In genomic region chr6:37303891-37304503, GRCh38 we compare ENCODE assay signal across 9 cellular contexts. TPM values are rescaled to one million over a fixed set of nuclear protein-coding genes. Genes with fewer than 3 reads are reported as not detected.
DNase-seq lines count a peak whose midpoint lies in the region; ATAC-seq and TF ChIP-seq lines count a peak whose summit lies in the region.
"Had no signal": no experiment of that assay in that cellular context is flagged by ENCODE, and none has a peak within 500 bp of the region (broad histone marks: within the 10 kb centered on the region; RNA-seq: fewer than 3 reads in every experiment).

No MANE protein-coding gene starts in this region.

- no peak overlapping the region for H3K18ac ChIP-seq in trophoblast cell (ENCODE audit: low read length)

- H3K36me3 ChIP-seq in BLaER1 (peaks cover 38% of the 10 kb centered on the region), esophagus squamous epithelium (peaks cover 0 to 62% (median 0%) of the 10 kb centered on the region in 3 donors), trophoblast cell (ENCODE audit: control insufficient read depth in 1 of 2, insufficient read depth in 2 of 2, low read length in 2 of 2) (peaks cover 2 to 13% of the 10 kb centered on the region in 2 experiments)

- H3K27me3 ChIP-seq in BLaER1: no peaks in the 10 kb centered on the region
- no peaks in the 10 kb centered on the region for H3K27me3 ChIP-seq in esophagus squamous epithelium
- no peaks in the 10 kb centered on the region for H3K27me3 ChIP-seq in trophoblast cell (ENCODE audit: insufficient read depth, low read length)
- H3K27me3 ChIP-seq: SJSA1 had no signal

- ATAC-seq in GM21723 (IDR thresholded peaks at IDR 0.05; ENCODE audit: unreplicated experiment): no peak

- H3K4me3 ChIP-seq in BLaER1: no peak overlapping the region
- no peak overlapping the region for H3K4me3 ChIP-seq in esophagus squamous epithelium
- H3K4me3 ChIP-seq in trophoblast cell (ENCODE audit: low read depth, low read length): no peak overlapping the region
- H3K4me3 ChIP-seq: SJSA1 had no signal

- H4K8ac ChIP-seq in trophoblast cell (ENCODE audit: low read depth, low read length): no peak overlapping the region

- H3K27ac ChIP-seq in BLaER1 (0 out of 2 replicates have a peak overlapping the region, but pooled peaks have one; percentile 50), esophagus squamous epithelium (peak overlapping the region in 2 of 4 donors; percentile 60 to 67), trophoblast cell (ENCODE audit: low read depth, low read length) (no peak overlapping the region)
- H3K27ac ChIP-seq: SJSA1 had no signal

- no peak overlapping the region for H3K4ac ChIP-seq in trophoblast cell (ENCODE audit: low read depth, low read length)

- peak in 5 of 6 experiments; percentile 24 to 59 (median 35) for TF ChIP-seq CTCF in esophagus squamous epithelium (IDR thresholded peaks at IDR 0.05)

- no peak overlapping the region for H2AFZ ChIP-seq in trophoblast cell (ENCODE audit: insufficient read depth, low read length, poor library complexity)

- H3K4me2 ChIP-seq in BLaER1 (peak overlapping the region; percentile 60), trophoblast cell (ENCODE audit: low read length) (no peak overlapping the region)

- no peak overlapping the region for H3K14ac ChIP-seq in trophoblast cell (ENCODE audit: low read length)

- TF ChIP-seq POLR2A in esophagus squamous epithelium (IDR thresholded peaks at IDR 0.05): no peak

- H4K20me1 ChIP-seq in BLaER1: no peaks in the 10 kb centered on the region

- H3K4me1 ChIP-seq in BLaER1: peaks cover 27% of the 10 kb centered on the region
- peaks cover 5 to 60% (median 12%) of the 10 kb centered on the region in 3 donors for H3K4me1 ChIP-seq in esophagus squamous epithelium
- peaks cover 10 to 11% of the 10 kb centered on the region in 2 experiments for H3K4me1 ChIP-seq in trophoblast cell (ENCODE audit: control insufficient read depth in 1 of 2, insufficient read depth in 2 of 2, low read length in 2 of 2)
- H3K4me1 ChIP-seq: SJSA1 had no signal

- H4K12ac ChIP-seq in trophoblast cell (ENCODE audit: low read depth, low read length): no peak overlapping the region

- H3K9ac ChIP-seq in BLaER1 (peak overlapping the region; percentile 59; the same call in 1 of the 2 replicates), trophoblast cell (ENCODE audit: low read length) (no peak overlapping the region)

- no peaks in the 10 kb centered on the region for H3K79me1 ChIP-seq in trophoblast cell (ENCODE audit: low read length)

- no peak overlapping the region for H2AK5ac ChIP-seq in trophoblast cell (ENCODE audit: low read length)

- H3K23ac ChIP-seq in trophoblast cell (ENCODE audit: low read length): no peak overlapping the region

- no peaks in the 10 kb centered on the region for H3K79me2 ChIP-seq in trophoblast cell (ENCODE audit: control insufficient read depth, insufficient read depth, low read length, poor library complexity)

- no peak overlapping the region for H2BK120ac ChIP-seq in trophoblast cell (ENCODE audit: insufficient read depth, low read length, poor library complexity)

- DNase-seq in GM19238 (ENCODE audit: insufficient read length, low spot score): peak; percentile 39
- peak; percentile 7 for DNase-seq in SHP77 treated with DMSO at 0.1 percent for 48 hours (lab: John Stamatoyannopoulos, UW)
- DNase-seq in esophagus squamous epithelium (lab: John Stamatoyannopoulos, UW): no peak
- peak; percentile 25 to 59 for DNase-seq in trophoblast cell
- no peak for DNase-seq in T-helper 9 cell
- DNase-seq in DMS153 (lab: John Stamatoyannopoulos, UW): no peak

- no peak overlapping the region for H4K91ac ChIP-seq in trophoblast cell (ENCODE audit: low read depth, low read length)

- no peak overlapping the region for H2BK5ac ChIP-seq in trophoblast cell (ENCODE audit: low read depth, low read length, poor library complexity)

- WGBS in esophagus squamous epithelium, 2 donors: 51 to 57% methylated on average over 2 to 3 of the region's 3 CpGs
- WGBS in trophoblast cell (ENCODE audit: extremely low coverage, insufficient coverage, insufficient read length): no CpG with 5 or more reads among the region's 3 CpGs

- no peaks in the 10 kb centered on the region for H3K9me3 ChIP-seq in BLaER1
- H3K9me3 ChIP-seq in esophagus squamous epithelium: no peaks in the 10 kb centered on the region
- H3K9me3 ChIP-seq in trophoblast cell (ENCODE audit: insufficient read depth, low read depth, low read length): no peaks in the 10 kb centered on the region
- H3K9me3 ChIP-seq: SJSA1 had no signal

- intact Hi-C loops in esophagus squamous epithelium (cut with DNase I): no loop called here

- H2BK12ac ChIP-seq in trophoblast cell (ENCODE audit: low read length): no peak overlapping the region

RNA-seq across cellular contexts. Expression of gene TMEM217, which starts 46.1 kb away (rescaled TPM):
- 1 to 10 TPM; 1.4 to 4.7 (median 2.0) TPM for total RNA-seq in esophagus squamous epithelium
- polyA plus RNA-seq in trophoblast cell (2013): 1.7 and 2.2 TPM in 2 replicates

RNA-seq across cellular contexts. Expression of gene TBC1D22B, which starts 46.4 kb away (rescaled TPM):
- total RNA-seq in esophagus squamous epithelium: 10 to 100 TPM in 3 of 4 donors, 1 to 10 TPM in 1; 8.7 to 13.2 (median 10.4) TPM
- polyA plus RNA-seq in trophoblast cell (2013): 8.4 TPM in 2 replicates

RNA-seq across cellular contexts. Expression of gene RNF8, which starts 49.8 kb away (rescaled TPM):
- total RNA-seq in esophagus squamous epithelium: 10 to 100 TPM; 17.2 to 24.0 (median 19.7) TPM
- 7.7 and 8.1 TPM in 2 replicates for polyA plus RNA-seq in trophoblast cell (2013)

Comparison
In these comparisons a context has a peak if more than half of its experiments do, and no peak if none do; other contexts are left out.
1. DNase-seq: peak in GM19238 (single experiment), SHP77 treated with DMSO at 0.1 percent for 48 hours (single experiment) and trophoblast cell (2 of 2); none in esophagus squamous epithelium (single experiment), T-helper 9 cell (single experiment) and DMS153 (single experiment).